ENCODE assay signal across 12 cellular contexts in genomic region chr16:49850558-49851467, GRCh38. TPM values are rescaled to one million over a fixed set of nuclear protein-coding genes. Genes with fewer than 3 reads are reported as not detected.
"Had no signal": no experiment of that assay in that cellular context is flagged by ENCODE, and none has a peak within 500 bp of the region (broad histone marks: within the 10 kb centered on the region; RNA-seq: fewer than 3 reads in every experiment).

No MANE protein-coding gene starts in this region.

- H3K4me1 ChIP-seq: foreskin keratinocyte had no signal

- H3K36me3 ChIP-seq: breast epithelium, heart left ventricle, right atrium auricular region had no signal

- H3K27ac ChIP-seq: breast epithelium, foreskin keratinocyte, heart left ventricle, right atrium auricular region had no signal

- H3K9me3 Mint-ChIP-seq: activated naive CD4-positive, alpha-beta T cell treated with anti-CD3 and anti-CD28 coated beads, Interleukin-2, amount 50 U/mL, for 72 hours; T-helper 2 cell treated with Interferon-gamma antibody and Interleukin-4, amounts not matched to agents 5 μg/mL and 100 μg/mL, for 36 hours had no signal

- H3K36me3 Mint-ChIP-seq: activated naive CD4-positive, alpha-beta T cell treated with anti-CD3 and anti-CD28 coated beads, Interleukin-2, amount 50 U/mL, for 72 hours had no signal

- ATAC-seq: activated naive CD4-positive, alpha-beta T cell treated with anti-CD3 and anti-CD28 coated beads, Interleukin-2, amount 50 U/mL, for 72 hours; foreskin keratinocyte; heart left ventricle had no signal

- FAIRE-seq: endometrium, kidney, small intestine had no signal

- H3K4me3 Mint-ChIP-seq: T-helper 2 cell treated with Interferon-gamma antibody and Interleukin-4, amounts not matched to agents 5 μg/mL and 100 μg/mL, for 36 hours had no signal

- H3K4me3 ChIP-seq: breast epithelium, heart left ventricle, right atrium auricular region had no signal

- H3K27ac Mint-ChIP-seq: activated naive CD4-positive, alpha-beta T cell treated with anti-CD3 and anti-CD28 coated beads, Interleukin-2, amount 50 U/mL, for 72 hours; T-helper 2 cell treated with Interferon-gamma antibody and Interleukin-4, amounts not matched to agents 5 μg/mL and 100 μg/mL, for 36 hours had no signal

- H3K9me3 ChIP-seq: breast epithelium, heart left ventricle, right atrium auricular region had no signal

- H3K27me3 ChIP-seq: breast epithelium, right atrium auricular region had no signal

- DNase-seq: activated effector memory CD4-positive, alpha-beta T cell treated with anti-CD3 and anti-CD28 coated beads, Interleukin-2, amount 50 U/mL, for 16 hours; activated T-cell treated with anti-CD3 and anti-CD28 coated beads, Interleukin-2, amount 50 U/mL, for 1 hour; amygdala; foreskin keratinocyte; heart left ventricle; kidney; small intestine had no signal

RNA-seq across cellular contexts. Expression of gene ZNF423, which starts 5.1 kb away (rescaled TPM):
- polyA plus RNA-seq: foreskin keratinocyte had no signal
